ENCODE assay signal across 8 cellular contexts in the genomic region with DNA sequence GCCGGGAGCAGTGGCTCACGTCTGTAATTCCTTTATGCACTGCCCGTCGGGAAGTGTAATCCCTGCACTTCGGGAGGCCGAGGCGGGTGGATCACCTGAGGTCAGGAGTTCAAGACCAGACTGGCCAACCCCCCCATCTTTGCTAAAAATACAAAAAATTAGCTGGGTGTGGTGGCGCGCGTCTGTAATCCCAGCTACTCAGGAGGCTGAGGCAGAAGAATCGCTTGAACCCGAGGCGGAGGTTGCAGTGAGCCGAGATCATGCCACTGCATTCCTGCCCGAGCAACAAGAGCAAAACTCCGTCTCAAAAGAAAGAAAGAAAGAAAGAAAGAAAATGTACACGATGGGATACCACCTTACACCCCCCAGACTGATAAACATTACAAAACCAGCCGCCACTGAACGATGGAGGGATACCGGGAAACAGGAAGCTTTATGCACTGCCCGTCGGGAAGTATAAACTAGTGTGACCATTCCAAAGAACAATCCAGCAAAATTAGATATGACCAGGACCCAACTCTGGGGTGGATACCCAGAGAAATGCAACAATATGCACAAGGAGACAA. TPM values are rescaled to one million over a fixed set of nuclear protein-coding genes. Genes with fewer than 3 reads are reported as not detected.
A peak's percentile ranks its signal among the peaks of the same experiment; 100 is the strongest.
DNase-seq lines count a peak whose midpoint lies in the region; ATAC-seq, FAIRE-seq and TF ChIP-seq lines count a peak whose summit lies in the region.

No MANE protein-coding gene starts in this region.

- peak overlapping the region; percentile 99 for H3K4me3 Mint-ChIP-seq in activated T-cell treated with anti-CD3 and anti-CD28 coated beads, Interleukin-2, amount 50 U/mL, for 4 hours

- no peak for TF ChIP-seq RAD21 in K562 (CRISPR knock-in tag; conservative IDR thresholded peaks at IDR 0.05 in 1 of 2, IDR thresholded peaks at IDR 0.05 in 1 of 2)

- no peaks in the 10 kb centered on the region for H3K27me3 Mint-ChIP-seq in activated T-cell treated with anti-CD3 and anti-CD28 coated beads, Interleukin-2, amount 50 U/mL, for 4 hours (ENCODE audit: low read depth)

- peaks cover 0 to 7% of the 10 kb centered on the region in 2 experiments; a peak in 3 of 5 replicates for H3K4me1 ChIP-seq in K562 (replicated peaks in 1 of 2; ENCODE audit: control insufficient read depth in 2 of 2, insufficient read depth in 2 of 2, low read length in 2 of 2)
- peaks cover 0 to 3% of the 10 kb centered on the region in 2 donors for H3K4me1 ChIP-seq in lung (ENCODE audit: control insufficient read depth in 2 of 2, insufficient read depth in 2 of 2, low read length in 2 of 2)
- H3K4me1 ChIP-seq in transverse colon: peaks cover 4 to 23% (median 9%) of the 10 kb centered on the region in 4 donors

- intact Hi-C loops in K562 (cut with micrococcal nuclease): no loop called here
- intact Hi-C loops in transverse colon (cut with DNase I; ENCODE audit: low total_unique reads): no loop called here

- H3K9me3 ChIP-seq in K562 (replicated peaks; ENCODE audit: control insufficient read depth, insufficient read depth, low read depth, low read length): no peaks in the 10 kb centered on the region
- no peaks in the 10 kb centered on the region for H3K9me3 ChIP-seq in lung (ENCODE audit: control insufficient read depth in 2 of 2, insufficient read depth in 1 of 2, low read length in 1 of 2)
- no peaks in the 10 kb centered on the region for H3K9me3 ChIP-seq in transverse colon

- WGBS in K562 (ENCODE audit: insufficient coverage, low coverage, missing lambda C conversion rate): 10% methylated on average over 14 of the region's 22 CpGs
- 21 to 27% methylated on average over 22 of the region's 22 CpGs for WGBS in lung, 2 donors
- 31 to 39% methylated on average over 14 to 22 of the region's 22 CpGs for WGBS in transverse colon (ENCODE audit: low coverage in 1 of 2), 2 donors

- DNase-seq in activated T-cell treated with anti-CD3 and anti-CD28 coated beads, Interleukin-2, amount 50 U/mL, for 4 hours: no peak
- no peak for DNase-seq in activated T-cell treated with anti-CD3 and anti-CD28 coated beads, Interleukin-2, amount 50 U/mL, for 1 hour
- DNase-seq in K562 (ENCODE audit: extremely low read depth in 1 of 4, low spot score in 3 of 4): peak in 1 of 4 experiments; percentile 4
- no peak for DNase-seq in lung (ENCODE audit: low spot score)
- DNase-seq in transverse colon: no peak
- no peak for DNase-seq in retina
- no peak for DNase-seq in NCI-H510A treated with DMSO at 0.1 percent for 48 hours (lab: John Stamatoyannopoulos, UW)

- H3K36me3 ChIP-seq in K562 (ENCODE audit: control insufficient read depth, insufficient read depth, low read length) (peaks cover 15% of the 10 kb centered on the region; the same call in 2 of the 3 replicates), lung (ENCODE audit: control insufficient read depth in 2 of 2, insufficient read depth in 2 of 2, low read length in 2 of 2) (peaks cover 0 to 14% of the 10 kb centered on the region in 2 donors), transverse colon (peaks cover 0 to 26% (median 5%) of the 10 kb centered on the region in 4 donors)

- TSS peak; percentile 64 for BruUV-seq in K562 (replicated peaks; lab: Mats Ljungman, UMichigan)

- peak overlapping the region; percentile 59 to 67; a peak in 3 of 4 replicates for H3K9ac ChIP-seq in K562 (ENCODE audit: insufficient read depth in 1 of 2, low read depth in 2 of 2, low read length in 2 of 2)

- H3K27me3 ChIP-seq in K562 (ENCODE audit: control insufficient read depth in 2 of 2, insufficient read depth in 2 of 2, low read length in 2 of 2): no peaks in the 10 kb centered on the region
- no peaks in the 10 kb centered on the region for H3K27me3 ChIP-seq in lung (ENCODE audit: control insufficient read depth, insufficient read depth)
- no peaks in the 10 kb centered on the region for H3K27me3 ChIP-seq in transverse colon

- H4K20me1 ChIP-seq in K562 (replicated peaks; ENCODE audit: control insufficient read depth, insufficient read depth, low read length): no peaks in the 10 kb centered on the region

- TF ChIP-seq EP300 in K562 (IDR thresholded peaks at IDR 0.05; ENCODE audit: low read length): no peak
- TF ChIP-seq EP300 in transverse colon (IDR thresholded peaks at IDR 0.05; ENCODE audit: low read depth): no peak

- no peaks in the 10 kb centered on the region for H3K9me1 ChIP-seq in K562 (ENCODE audit: control insufficient read depth, insufficient read depth, low read length)

- in situ Hi-C loops in K562 (cut with MboI) (no loop called here), transverse colon (cut with MboI; ENCODE audit: low pct_ligation_motif_present in 1 of 4, low pct_unique_long_range_greater_than_20kb in 1 of 4, low sequenced_read_pairs in 3 of 4) (no loop called here)

- peaks cover 19% of the 10 kb centered on the region for H3K79me2 ChIP-seq in K562 (ENCODE audit: control insufficient read depth, insufficient read depth, low read length)

- POLR2A ChIA-PET in K562 (lab: Yijun Ruan, JAX): no interaction called here

- peaks cover 17% of the 10 kb centered on the region for H3K36me3 Mint-ChIP-seq in activated T-cell treated with anti-CD3 and anti-CD28 coated beads, Interleukin-2, amount 50 U/mL, for 4 hours (ENCODE audit: insufficient read depth)

- H2AFZ ChIP-seq in K562 (ENCODE audit: low read depth, low read length): peak overlapping the region; percentile 90

- no peak for TF ChIP-seq CTCF in K562 (IDR thresholded peaks at IDR 0.05 in 2 of 3, conservative IDR thresholded peaks at IDR 0.05 in 1 of 3; ENCODE audit: insufficient read depth in 2 of 3, low read depth in 1 of 3, low read length in 3 of 3)
- TF ChIP-seq CTCF in lung (IDR thresholded peaks at IDR 0.05; ENCODE audit: control extremely low read depth, extremely low read depth): no peak
- TF ChIP-seq CTCF in transverse colon (IDR thresholded peaks at IDR 0.05): no peak

- peaks cover 24% of the 10 kb centered on the region for H3K4me1 Mint-ChIP-seq in activated T-cell treated with anti-CD3 and anti-CD28 coated beads, Interleukin-2, amount 50 U/mL, for 4 hours (ENCODE audit: low read depth)

- ATAC-seq in activated T-cell treated with anti-CD3 and anti-CD28 coated beads, Interleukin-2, amount 50 U/mL, for 4 hours: no peak
- ATAC-seq in K562 (no peak), lung (ENCODE audit: insufficient read depth, low FRiP score) (no peak), GM21381 (IDR thresholded peaks at IDR 0.05; ENCODE audit: unreplicated experiment) (no peak)

- FAIRE-seq in K562 (lab: Jason Lieb, UNC): no peak

- peak overlapping the region; percentile 84 for H3K4me2 ChIP-seq in K562 (ENCODE audit: insufficient read depth, low read length)

- H3K27ac ChIP-seq in K562 (ENCODE audit: extremely low read depth, low read depth, low read length) (peak overlapping the region; percentile 57; the same call in 2 of the 3 replicates), lung (ENCODE audit: low read depth in 1 of 2, low read length in 1 of 2) (no peak overlapping the region), transverse colon (peak overlapping the region; percentile 86 to 94 (median 89))

- TF ChIP-seq POLR2A in K562 (conservative IDR thresholded peaks at IDR 0.05) (no peak), transverse colon (IDR thresholded peaks at IDR 0.05) (no peak)

- CTCF ChIA-PET in K562 (lab: Yijun Ruan, JAX; ENCODE audit: low intra/inter-chr PET ratio): no interaction called here

- H3K4me3 ChIP-seq in K562 (peak overlapping the region; percentile 75), lung (peak overlapping the region; percentile 89), transverse colon (peak overlapping the region in 3 of 4 donors; percentile 67 to 98 (median 84))

- no peaks in the 10 kb centered on the region for H3K9me3 Mint-ChIP-seq in activated T-cell treated with anti-CD3 and anti-CD28 coated beads, Interleukin-2, amount 50 U/mL, for 4 hours

RNA-seq across cellular contexts. Expression of a gene that starts 1.1 kb away (rescaled TPM):
- 10 to 100 TPM; 30.4 to 35.7 (median 32.0) TPM for total RNA-seq in activated T-cell treated with anti-CD3 and anti-CD28 coated beads, Interleukin-2, amount 50 U/mL, for 4 hours
- 138 and 248 TPM in 2 replicates for total RNA-seq in K562 (2011; cell fraction: chromatin; rRNA removed; ENCODE audit: low replicate concordance)
- 114 and 119 TPM in 2 replicates for total RNA-seq in K562 (2011; cell fraction: nucleolus; rRNA removed)
- 128 and 188 TPM in 2 replicates for total RNA-seq in K562 (2011; cell fraction: nucleoplasm; rRNA removed)
- 13.2 and 14.8 TPM in 2 replicates for total RNA-seq in K562 (2014; rRNA removed)
- total RNA-seq in K562 (2014; rRNA removed; fragmentation: Illumina TruSeq; extraction: Trizol): 8.2 and 8.4 TPM in 2 replicates
- total RNA-seq in K562 (2015; rRNA removed; fragmentation: Illumina TruSeq; extraction: Trizol): 9.5 and 11.2 TPM in 2 replicates
- 16.4 and 17.2 TPM in 2 replicates for total RNA-seq in K562 (2021)
- polyA plus RNA-seq in K562 (2011; rRNA removed): 12.4 and 16.6 TPM in 2 replicates
- polyA plus RNA-seq in K562 (2011; cell fraction: cytosol; rRNA removed): 7.9 and 12.2 TPM in 2 replicates
- 109 and 125 TPM in 2 replicates for polyA plus RNA-seq in K562 (2011; cell fraction: nucleus; rRNA removed)
- polyA plus RNA-seq in K562 (2012): 11.9 and 27.3 TPM in 2 replicates
- polyA plus RNA-seq in K562 (2014; fragmentation: Illumina TruSeq; extraction: Trizol): 13.8 and 14.5 TPM in 2 replicates
- polyA plus RNA-seq in K562 (2014; fragmentation: Nextera tagmentation; extraction: Ambion mirVana): 1 to 10 TPM; 3.5 to 5.5 TPM
- polyA plus RNA-seq in K562 (2014; rRNA removed): 15.7 and 22.9 TPM in 2 replicates
- polyA minus RNA-seq in K562 (2011; rRNA and poly(A)+ RNA removed): 14.6 and 15.0 TPM in 2 replicates
- 7.5 and 7.9 TPM in 2 replicates for polyA minus RNA-seq in K562 (2011; cell fraction: cytosol; rRNA and poly(A)+ RNA removed)
- 33.4 and 40.4 TPM in 2 replicates for polyA minus RNA-seq in K562 (2011; cell fraction: nucleus; rRNA and poly(A)+ RNA removed)
- total RNA-seq in lung: 10 to 100 TPM; 43.9 to 72.7 TPM
- polyA plus RNA-seq in lung: 10 to 100 TPM; 25.7 to 42.3 TPM
- 100 to 1,000 TPM in 1 of 4 donors, 10 to 100 TPM in 3; 51.6 to 107 (median 73.1) TPM for total RNA-seq in transverse colon

RNA-seq across cellular contexts. Expression of a gene that starts 46.6 kb away (rescaled TPM):
- total RNA-seq in activated T-cell treated with anti-CD3 and anti-CD28 coated beads, Interleukin-2, amount 50 U/mL, for 4 hours: under 1 TPM in 1 of 3 donors, not detected in 2; 0.08 TPM
- total RNA-seq in K562 (2011; cell fraction: chromatin; rRNA removed; ENCODE audit: low replicate concordance): 0.23 TPM in 1 of 2 replicates, not detected in the other
- total RNA-seq in K562 (2011; cell fraction: nucleolus; rRNA removed): 0.17 and 0.39 TPM in 2 replicates
- total RNA-seq in K562 (2011; cell fraction: nucleoplasm; rRNA removed): not detected in 2 replicates
- 0.05 TPM in 1 of 2 replicates, not detected in the other for total RNA-seq in K562 (2014; rRNA removed)
- total RNA-seq in K562 (2014; rRNA removed; fragmentation: Illumina TruSeq; extraction: Trizol): not detected in 2 replicates
- total RNA-seq in K562 (2015; rRNA removed; fragmentation: Illumina TruSeq; extraction: Trizol): not detected in 2 replicates
- total RNA-seq in K562 (2021): 0.09 and 0.11 TPM in 2 replicates
- polyA plus RNA-seq in K562 (2011; rRNA removed): 0.06 TPM in 1 of 2 replicates, not detected in the other
- 0.01 and 0.09 TPM in 2 replicates for polyA plus RNA-seq in K562 (2011; cell fraction: cytosol; rRNA removed)
- not detected in 2 replicates for polyA plus RNA-seq in K562 (2011; cell fraction: nucleus; rRNA removed)
- polyA plus RNA-seq in K562 (2012): not detected in 2 replicates
- not detected in 2 replicates for polyA plus RNA-seq in K562 (2014; fragmentation: Illumina TruSeq; extraction: Trizol)
- not detected for polyA plus RNA-seq in K562 (2014; fragmentation: Nextera tagmentation; extraction: Ambion mirVana)
- not detected in 2 replicates for polyA plus RNA-seq in K562 (2014; rRNA removed)
- polyA minus RNA-seq in K562 (2011; rRNA and poly(A)+ RNA removed): not detected in 2 replicates
- polyA minus RNA-seq in K562 (2011; cell fraction: cytosol; rRNA and poly(A)+ RNA removed): not detected in 2 replicates
- polyA minus RNA-seq in K562 (2011; cell fraction: nucleus; rRNA and poly(A)+ RNA removed): not detected in 2 replicates
- under 1 TPM in 1 of 2 donors, not detected in 1; 0.06 TPM for total RNA-seq in lung
- polyA plus RNA-seq in lung: not detected
- total RNA-seq in transverse colon: not detected

Comparison
In these comparisons a context has a peak if more than half of its experiments do, and no peak if none do; other contexts are left out.
1. H3K27ac ChIP-seq: peak in K562 (single experiment) and transverse colon (4 of 4); none in lung (0 of 2).
2. Peak in every context shown above with its lines, with median percentiles within 50 percentile points of each other: H3K4me3 ChIP-seq.